In genomic region chr1:236051107-236051885, GRCh38 we compare ENCODE assay signal across 16 cellular contexts. TPM values are rescaled to one million over a fixed set of nuclear protein-coding genes. Genes with fewer than 3 reads are reported as not detected.
DNase-seq lines count a peak whose midpoint lies in the region; ATAC-seq and TF ChIP-seq lines count a peak whose summit lies in the region.
"Had no signal": no experiment of that assay in that cellular context is flagged by ENCODE, and none has a peak within 500 bp of the region (broad histone marks: within the 10 kb centered on the region; RNA-seq: fewer than 3 reads in every experiment).

No MANE protein-coding gene starts in this region.

- no peaks in the 10 kb centered on the region for H3K9me3 Mint-ChIP-seq in activated T-cell treated with anti-CD3 and anti-CD28 coated beads, Interleukin-2, amount 50 U/mL, for 4 hours
- H3K9me3 Mint-ChIP-seq: activated CD4-positive, alpha-beta memory T cell treated with anti-CD3 and anti-CD28 coated beads, Interleukin-2, amount 10 ng/mL, durations not matched to agents 7 days and 5 days had no signal

- peaks cover 19% of the 10 kb centered on the region for H3K27me3 Mint-ChIP-seq in activated T-cell treated with anti-CD3 and anti-CD28 coated beads, Interleukin-2, amount 50 U/mL, for 4 hours (ENCODE audit: low read depth)

- H3K4me3 ChIP-seq in adipocyte (ENCODE audit: low read length) = peak overlapping the region; percentile 40
- peak overlapping the region in 1 of 2 donors; percentile 20 for H3K4me3 ChIP-seq in gastroesophageal sphincter

- peaks cover 28% of the 10 kb centered on the region for H3K4me1 ChIP-seq in adipocyte (ENCODE audit: control insufficient read depth, insufficient read depth, low read length)
- H3K4me1 ChIP-seq in gastroesophageal sphincter = peaks cover 0 to 54% (median 19%) of the 10 kb centered on the region in 3 donors

- H3K27ac ChIP-seq in gastroesophageal sphincter = peak overlapping the region in 3 of 4 donors; percentile 17 to 72 (median 53)
- H3K27ac ChIP-seq: neutrophil had no signal

- WGBS in gastroesophageal sphincter (ENCODE audit: low coverage in 1 of 2), 2 donors = 21 to 23% methylated on average over 7 of the region's 10 CpGs

- DNase-seq in AG08396 (ENCODE audit: low spot score) = peak; percentile 46
- DNase-seq in adipocyte (ENCODE audit: low read depth) = no peak
- DNase-seq in midbrain (lab: John Stamatoyannopoulos, UW) = peak; percentile 22
- no peak for DNase-seq in activated T-cell treated with anti-CD3 and anti-CD28 coated beads, Interleukin-2, amount 50 U/mL, for 4 hours
- DNase-seq in GM19238 (ENCODE audit: insufficient read length, low spot score) = no peak
- DNase-seq in omental fat pad (ENCODE audit: low spot score) = no peak
- DNase-seq in activated gamma-delta T cell (lab: John Stamatoyannopoulos, UW) = no peak
- DNase-seq: activated CD4-positive, alpha-beta memory T cell treated with anti-CD3 and anti-CD28 coated beads, Interleukin-2, amount 10 ng/mL, durations not matched to agents 7 days and 5 days; activated gamma-delta T cell treated with Interleukin-2 at 50 U/mL for 16 hours; cortex of kidney; kidney; NCI-H1092 treated with DMSO at 0.1 percent for 48 hours; NCI-H446; T-helper 9 cell had no signal

- ATAC-seq in gastroesophageal sphincter (no peak), omental fat pad (ENCODE audit: low FRiP score) (no peak)
- ATAC-seq in activated T-cell treated with anti-CD3 and anti-CD28 coated beads, Interleukin-2, amount 50 U/mL, for 4 hours = no peak

- H3K27me3 ChIP-seq in adipocyte (replicated peaks; ENCODE audit: control insufficient read depth, insufficient read depth, low read length) (no peaks in the 10 kb centered on the region), gastroesophageal sphincter (no peaks in the 10 kb centered on the region)

- no peaks in the 10 kb centered on the region for H3K4me1 Mint-ChIP-seq in activated T-cell treated with anti-CD3 and anti-CD28 coated beads, Interleukin-2, amount 50 U/mL, for 4 hours (ENCODE audit: low read depth)
- H3K4me1 Mint-ChIP-seq: activated CD4-positive, alpha-beta memory T cell treated with anti-CD3 and anti-CD28 coated beads, Interleukin-2, amount 10 ng/mL, durations not matched to agents 7 days and 5 days had no signal

- H3K36me3 Mint-ChIP-seq in activated T-cell treated with anti-CD3 and anti-CD28 coated beads, Interleukin-2, amount 50 U/mL, for 4 hours (ENCODE audit: insufficient read depth) = no peaks in the 10 kb centered on the region

- TF ChIP-seq POLR2A in gastroesophageal sphincter (IDR thresholded peaks at IDR 0.05) = no peak

- H3K9me3 ChIP-seq in adipocyte (ENCODE audit: control insufficient read depth, low read length) (no peaks in the 10 kb centered on the region), gastroesophageal sphincter (no peaks in the 10 kb centered on the region)
- H3K9me3 ChIP-seq: neutrophil had no signal

- H3K36me3 ChIP-seq in adipocyte (ENCODE audit: control insufficient read depth, insufficient read depth, low read length, severe bottlenecking) (peaks cover 52% of the 10 kb centered on the region), gastroesophageal sphincter (peaks cover 4 to 42% of the 10 kb centered on the region in 2 donors)
- H3K36me3 ChIP-seq: neutrophil had no signal

- TF ChIP-seq EP300 in gastroesophageal sphincter (IDR thresholded peaks at IDR 0.05) = no peak

- no peak overlapping the region for H3K4me3 Mint-ChIP-seq in activated T-cell treated with anti-CD3 and anti-CD28 coated beads, Interleukin-2, amount 50 U/mL, for 4 hours
- H3K4me3 Mint-ChIP-seq: activated CD4-positive, alpha-beta memory T cell treated with anti-CD3 and anti-CD28 coated beads, Interleukin-2, amount 10 ng/mL, durations not matched to agents 7 days and 5 days had no signal

- H3K9ac ChIP-seq in adipocyte (ENCODE audit: low read length) = peak overlapping the region; percentile 70

- no peak for TF ChIP-seq CTCF in gastroesophageal sphincter (IDR thresholded peaks at IDR 0.05)
- TF ChIP-seq CTCF in omental fat pad (IDR thresholded peaks at IDR 0.05) = no peak

RNA-seq across cellular contexts. Expression of gene NID1, which starts 13.6 kb away (rescaled TPM):
- total RNA-seq in gastroesophageal sphincter (100 to 1,000 TPM; 139 to 322 (median 244) TPM), omental fat pad (100 to 1,000 TPM; 131 to 458 (median 203) TPM)
- under 1 TPM; 0.16 to 0.32 (median 0.25) TPM for total RNA-seq in activated T-cell treated with anti-CD3 and anti-CD28 coated beads, Interleukin-2, amount 50 U/mL, for 4 hours

Comparison
In these comparisons a context has a peak if more than half of its experiments do, and no peak if none do; other contexts are left out.
1. DNase-seq: peak in AG08396 (single experiment) and midbrain (single experiment); none in adipocyte (single experiment), activated T-cell treated with anti-CD3 and anti-CD28 coated beads, Interleukin-2, amount 50 U/mL, for 4 hours (single experiment), GM19238 (single experiment), omental fat pad (single experiment) and activated gamma-delta T cell (single experiment).
2. RNA of gene NID1, which starts 13.6 kb away (total RNA-seq): 131 to 458 TPM in omental fat pad and 139 to 322 TPM in gastroesophageal sphincter; 0.16 to 0.32 TPM in activated T-cell treated with anti-CD3 and anti-CD28 coated beads, Interleukin-2, amount 50 U/mL, for 4 hours; every median in the first group is over 100 times any median in the second.